In genomic region chr3:15630646-15631350, GRCh38 we compare ENCODE assay signal across 8 cellular contexts. TPM values are rescaled to one million over a fixed set of nuclear protein-coding genes. Genes with fewer than 3 reads are reported as not detected.
A peak's percentile ranks its signal among the peaks of the same experiment; 100 is the strongest.
DNase-seq lines count a peak whose midpoint lies in the region; ATAC-seq and TF ChIP-seq lines count a peak whose summit lies in the region.

No MANE protein-coding gene starts in this region.

- no peak for TF ChIP-seq CTCF in upper lobe of left lung (IDR thresholded peaks at IDR 0.05)

- no peaks in the 10 kb centered on the region for H3K27me3 ChIP-seq in upper lobe of left lung

- DNase-seq in ACHN, result peak; percentile 47
- peak; percentile 57 for DNase-seq in astrocyte of the hippocampus (ENCODE audit: low read depth, low spot score)
- DNase-seq in left kidney (ENCODE audit: low read depth, low spot score), result peak; percentile 65
- DNase-seq in upper lobe of left lung, result no peak
- DNase-seq in MV-4-11 (lab: John Stamatoyannopoulos, UW), result no peak
- no peak for DNase-seq in NCI-H2029 treated with DMSO at 0.1 percent for 48 hours (lab: John Stamatoyannopoulos, UW)

- peaks cover 14 to 39% (median 25%) of the 10 kb centered on the region in 4 donors for H3K4me1 ChIP-seq in upper lobe of left lung

- in situ Hi-C loops in ACHN (cut with HindIII; ENCODE audit: low pct_ligation_motif_present, low pct_unique_long_range_greater_than_20kb, low sequenced_read_pairs), result no loop called here

- H3K9me3 ChIP-seq in upper lobe of left lung, result no peaks in the 10 kb centered on the region

- no peaks in the 10 kb centered on the region for H3K36me3 ChIP-seq in upper lobe of left lung

- no peak for TF ChIP-seq POLR2A in upper lobe of left lung (IDR thresholded peaks at IDR 0.05)

- WGBS in upper lobe of left lung, 2 donors, result 22 to 26% methylated on average over 8 of the region's 8 CpGs

- peak overlapping the region in 3 of 4 donors; percentile 18 to 38 (median 37) for H3K4me3 ChIP-seq in upper lobe of left lung

- ATAC-seq in GM18907 (IDR thresholded peaks at IDR 0.05; ENCODE audit: unreplicated experiment) (peak; percentile 42), HG03565 (IDR thresholded peaks at IDR 0.05; ENCODE audit: unreplicated experiment) (peak; percentile 32), upper lobe of left lung (ENCODE audit: low FRiP score in 2 of 2) (peak in 1 of 2 donors; percentile 18)

- TF ChIP-seq EP300 in upper lobe of left lung (IDR thresholded peaks at IDR 0.05), result no peak

- H3K27ac ChIP-seq in upper lobe of left lung, result peak overlapping the region; percentile 3 to 60 (median 42)

RNA-seq across cellular contexts. Expression of gene BTD, which starts 29.3 kb away (rescaled TPM):
- total RNA-seq in upper lobe of left lung, result 10 to 100 TPM in 5 of 6 donors, 1 to 10 TPM in 1; 6.8 to 32.2 (median 21.8) TPM

RNA-seq across cellular contexts. Expression of gene HACL1, which starts 29.4 kb away (rescaled TPM):
- 10 to 100 TPM; 12.9 to 32.5 (median 19.6) TPM for total RNA-seq in upper lobe of left lung

Comparison
In these comparisons a context has a peak if more than half of its experiments do, and no peak if none do; other contexts are left out.
1. DNase-seq: peak in ACHN (single experiment), astrocyte of the hippocampus (single experiment) and left kidney (single experiment); none in upper lobe of left lung (0 of 2), MV-4-11 (single experiment) and NCI-H2029 treated with DMSO at 0.1 percent for 48 hours (single experiment).